18 cellular contexts compared by ENCODE assay signal in the genomic region with DNA sequence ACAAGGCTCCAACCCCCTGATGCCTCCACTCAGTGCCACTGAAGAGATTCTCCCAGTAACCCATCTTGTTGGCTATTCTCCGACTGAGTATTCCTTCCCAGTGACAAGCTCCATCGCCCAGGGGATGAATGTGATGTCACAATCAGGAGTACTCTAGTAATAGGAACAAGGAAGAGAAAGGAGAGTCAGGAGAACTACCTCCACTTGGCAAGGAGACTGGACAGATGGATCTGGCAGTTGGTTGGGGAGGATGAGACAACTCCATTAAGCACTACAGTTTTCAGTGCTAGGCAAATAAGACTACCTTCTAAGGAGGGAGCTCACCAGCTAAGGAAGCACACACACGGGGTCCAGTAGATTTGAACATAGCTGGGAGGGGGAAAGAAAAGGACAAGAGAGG. TPM values are rescaled to one million over a fixed set of nuclear protein-coding genes. Genes with fewer than 3 reads are reported as not detected.
"Had no signal": no experiment of that assay in that cellular context is flagged by ENCODE, and none has a peak within 500 bp of the region (broad histone marks: within the 10 kb centered on the region; RNA-seq: fewer than 3 reads in every experiment).

No MANE protein-coding gene starts in this region.

- H3K27me3 ChIP-seq: cardiac muscle cell, colonic mucosa, esophagus muscularis mucosa, right atrium auricular region, tibial artery, vagina had no signal

- DNase-seq: activated CD4-positive, alpha-beta T cell treated with anti-CD3 and anti-CD28 coated beads, Interleukin-2, amount 50 U/mL, for 1 hour; activated CD4-positive, CD25-positive, alpha-beta regulatory T cell; activated CD8-positive, alpha-beta memory T cell treated with anti-CD3 and anti-CD28 coated beads for 24 hours; activated naive CD4-positive, alpha-beta T cell treated with Interleukin-2 at 50 U/mL for 16 hours; colonic mucosa; hypothalamus; left ventricle myocardium inferior; stimulated activated CD4-positive, alpha-beta T cell treated with anti-CD3 and anti-CD28 coated beads, Interleukin-15, amount 100 ng/mL, for 24 hours; stimulated activated CD4-positive, alpha-beta T cell treated with anti-CD3 and anti-CD28 coated beads, Interleukin-4, amount 100 ng/mL, for 1 hour; stimulated activated naive CD4-positive, alpha-beta T cell; T-helper 2 cell; tibial artery had no signal

- H3K27ac ChIP-seq: cardiac muscle cell, colonic mucosa, esophagus muscularis mucosa, left ventricle myocardium inferior, right atrium auricular region, skin epidermis, tibial artery, vagina had no signal

- H3K9me3 ChIP-seq: colonic mucosa, esophagus muscularis mucosa, left ventricle myocardium inferior, right atrium auricular region, tibial artery, vagina had no signal

RNA-seq across cellular contexts. Expression of a gene that starts 13.4 kb away (rescaled TPM):
- total RNA-seq: cardiac muscle cell, esophagus muscularis mucosa, left ventricle myocardium inferior, right atrium auricular region, subcutaneous adipose tissue, vagina had no signal
